ENCODE assay signal across 15 cellular contexts in genomic region chr18:22800551-22800951, GRCh38.
DNase-seq lines count a peak whose midpoint lies in the region; ATAC-seq and TF ChIP-seq lines count a peak whose summit lies in the region.
"Had no signal": no experiment of that assay in that cellular context is flagged by ENCODE, and none has a peak within 500 bp of the region (broad histone marks: within the 10 kb centered on the region; RNA-seq: fewer than 3 reads in every experiment).

No MANE protein-coding gene starts in this region.

- peak; percentile 67 for DNase-seq in adipocyte (ENCODE audit: low read depth)
- DNase-seq in fibroblast of the aortic adventitia (ENCODE audit: low read depth), result peak; percentile 61
- peak in 1 of 2 donors; percentile 47 for DNase-seq in uterus
- no peak for DNase-seq in activated naive CD4-positive, alpha-beta T cell treated with anti-CD3 and anti-CD28 coated beads, Interleukin-2, amount 50 U/mL, for 16 hours
- DNase-seq in activated CD4-positive, alpha-beta T cell treated with anti-CD3 and anti-CD28 coated beads for 1 hour, result no peak
- DNase-seq in CD4-positive, alpha-beta T cell, result no peak
- DNase-seq: activated CD4-positive, alpha-beta T cell treated with anti-CD3 and anti-CD28 coated beads for 4 hours; central memory CD4-positive, alpha-beta T cell; DND-41; stimulated activated CD4-positive, alpha-beta T cell treated with anti-CD3 and anti-CD28 coated beads, Interleukin-15, amount 100 ng/mL, for 24 hours had no signal

- POLR2A ChIA-PET in CD4-positive, alpha-beta T cell (lab: Charles Lee), result interaction anchor here (1.0 kb wide), 1 partner anchor 117 kb away, joined by 3 read pairs; no protein-coding TSS in a partner anchor

- intact Hi-C loops in uterus (cut with DNase I; ENCODE audit: low total_unique reads), result no loop called here
- intact Hi-C loops in CD4-positive, alpha-beta T cell (cut with DNase I, micrococcal nuclease), result no loop called here

- peaks cover 5% of the 10 kb centered on the region for H3K27me3 Mint-ChIP-seq in CD4-positive, alpha-beta T cell

- no peak overlapping the region for H3K4me3 Mint-ChIP-seq in CD4-positive, alpha-beta T cell
- H3K4me3 Mint-ChIP-seq: activated naive CD8-positive, alpha-beta T cell; CD14-positive monocyte had no signal

- H3K27me3 ChIP-seq in adipocyte (replicated peaks; ENCODE audit: control insufficient read depth, insufficient read depth, low read length) (no peaks in the 10 kb centered on the region), liver (ENCODE audit: control insufficient read depth in 4 of 4, insufficient read depth in 4 of 4, low read length in 3 of 4) (no peaks in the 10 kb centered on the region), uterus (no peaks in the 10 kb centered on the region)
- H3K27me3 ChIP-seq in CD4-positive, alpha-beta T cell (ENCODE audit: control insufficient read depth, insufficient read depth, low read length), result peaks cover 4% of the 10 kb centered on the region
- H3K27me3 ChIP-seq: SJSA1 had no signal

- H3K9me3 ChIP-seq in adipocyte (ENCODE audit: control insufficient read depth, low read length), result no peaks in the 10 kb centered on the region
- no peaks in the 10 kb centered on the region for H3K9me3 ChIP-seq in liver (ENCODE audit: control insufficient read depth in 4 of 4, low read length in 3 of 4)
- H3K9me3 ChIP-seq in uterus, result no peaks in the 10 kb centered on the region
- H3K9me3 ChIP-seq in CD4-positive, alpha-beta T cell (ENCODE audit: control insufficient read depth, low read length), result no peaks in the 10 kb centered on the region
- H3K9me3 ChIP-seq: SJSA1 had no signal

- H3K36me3 Mint-ChIP-seq in CD4-positive, alpha-beta T cell (ENCODE audit: low read depth), result no peaks in the 10 kb centered on the region
- H3K36me3 Mint-ChIP-seq: activated naive CD8-positive, alpha-beta T cell; CD14-positive monocyte had no signal

- no peaks in the 10 kb centered on the region for H3K4me1 Mint-ChIP-seq in CD4-positive, alpha-beta T cell (ENCODE audit: low read depth)
- H3K4me1 Mint-ChIP-seq: CD14-positive monocyte had no signal

- no peak for TF ChIP-seq RAD21 in liver (IDR thresholded peaks at IDR 0.05)

- H3K4me3 ChIP-seq in adipocyte (ENCODE audit: low read length) (peak overlapping the region; percentile 51), fibroblast of the aortic adventitia (ENCODE audit: low read depth, low read length) (no peak overlapping the region), liver (ENCODE audit: low read depth in 1 of 3, low read length in 3 of 3) (no peak overlapping the region), uterus (no peak overlapping the region)
- H3K4me3 ChIP-seq: SJSA1 had no signal

- 85% methylated on average over 7 of the region's 7 CpGs for WGBS in liver

- H3K4me1 ChIP-seq in adipocyte (ENCODE audit: control insufficient read depth, insufficient read depth, low read length) (peaks cover 31% of the 10 kb centered on the region), liver (ENCODE audit: control insufficient read depth in 4 of 4, insufficient read depth in 4 of 4, low read length in 3 of 4) (no peaks in the 10 kb centered on the region), uterus (no peaks in the 10 kb centered on the region)
- H3K4me1 ChIP-seq: parathyroid adenoma, SJSA1 had no signal

- no peak overlapping the region for H3K27ac Mint-ChIP-seq in CD4-positive, alpha-beta T cell
- H3K27ac Mint-ChIP-seq: activated naive CD8-positive, alpha-beta T cell; CD14-positive monocyte had no signal

- H3K36me3 ChIP-seq in adipocyte (ENCODE audit: control insufficient read depth, insufficient read depth, low read length, severe bottlenecking) (no peaks in the 10 kb centered on the region), liver (ENCODE audit: control insufficient read depth in 4 of 4, insufficient read depth in 3 of 4, low read depth in 1 of 4, low read length in 3 of 4) (no peaks in the 10 kb centered on the region), uterus (no peaks in the 10 kb centered on the region)
- H3K36me3 ChIP-seq: SJSA1 had no signal

- TF ChIP-seq CTCF in fibroblast of the aortic adventitia (IDR thresholded peaks at IDR 0.05; ENCODE audit: insufficient read depth, low read length) (no peak), liver (IDR thresholded peaks at IDR 0.05; ENCODE audit: low read depth, low read length, missing input control) (no peak), uterus (IDR thresholded peaks at IDR 0.05) (no peak)
- no peak for TF ChIP-seq CTCF in CD4-positive, alpha-beta T cell (IDR thresholded peaks at IDR 0.05)

- no peak for ATAC-seq in CD4-positive, alpha-beta T cell (ENCODE audit: poor library complexity)

- CTCF ChIA-PET in CD4-positive, alpha-beta T cell (lab: Charles Lee), result no interaction called here

- no peak for TF ChIP-seq POLR2A in uterus (IDR thresholded peaks at IDR 0.05)

- H3K27ac ChIP-seq in liver (ENCODE audit: low read depth in 1 of 2, low read length in 2 of 2) (no peak overlapping the region), uterus (peak overlapping the region; percentile 62 to 77)
- no peak overlapping the region for H3K27ac ChIP-seq in CD4-positive, alpha-beta T cell (ENCODE audit: low read depth, low read length)
- H3K27ac ChIP-seq: parathyroid adenoma, SJSA1 had no signal

- H3K9ac ChIP-seq in adipocyte (ENCODE audit: low read length) (peak overlapping the region; percentile 22), liver (ENCODE audit: low read depth in 1 of 2, low read length in 2 of 2) (no peak overlapping the region)
- H3K9ac ChIP-seq: parathyroid adenoma had no signal

- H3K9me3 Mint-ChIP-seq in CD4-positive, alpha-beta T cell, result no peaks in the 10 kb centered on the region
- H3K9me3 Mint-ChIP-seq: CD14-positive monocyte had no signal

TF ChIP-seq in liver, 16 proteins besides CTCF, POLR2A, EP300 and RAD21:
- peak; percentile 56 for TF ChIP-seq NR2F2 (IDR thresholded peaks at IDR 0.05)
- no peak for TF ChIP-seq SP1 (IDR thresholded peaks at IDR 0.05)
- no peak for TF ChIP-seq HNF4A (conservative IDR thresholded peaks at IDR 0.05)
- no peak for TF ChIP-seq JUND (IDR thresholded peaks at IDR 0.05)
- no peak for TF ChIP-seq FOXA1 (IDR thresholded peaks at IDR 0.05)
TF ChIP-seq in liver: peak in this region for 1.

Comparison
In these comparisons a context has a peak if more than half of its experiments do, and no peak if none do; other contexts are left out.
1. DNase-seq: peak in adipocyte (single experiment) and fibroblast of the aortic adventitia (single experiment); none in activated naive CD4-positive, alpha-beta T cell treated with anti-CD3 and anti-CD28 coated beads, Interleukin-2, amount 50 U/mL, for 16 hours (single experiment), activated CD4-positive, alpha-beta T cell treated with anti-CD3 and anti-CD28 coated beads for 1 hour (single experiment) and CD4-positive, alpha-beta T cell (0 of 10).
2. H3K27ac ChIP-seq: peak in uterus (2 of 2); none in liver (0 of 2) and CD4-positive, alpha-beta T cell (single experiment).